In the genomic region with DNA sequence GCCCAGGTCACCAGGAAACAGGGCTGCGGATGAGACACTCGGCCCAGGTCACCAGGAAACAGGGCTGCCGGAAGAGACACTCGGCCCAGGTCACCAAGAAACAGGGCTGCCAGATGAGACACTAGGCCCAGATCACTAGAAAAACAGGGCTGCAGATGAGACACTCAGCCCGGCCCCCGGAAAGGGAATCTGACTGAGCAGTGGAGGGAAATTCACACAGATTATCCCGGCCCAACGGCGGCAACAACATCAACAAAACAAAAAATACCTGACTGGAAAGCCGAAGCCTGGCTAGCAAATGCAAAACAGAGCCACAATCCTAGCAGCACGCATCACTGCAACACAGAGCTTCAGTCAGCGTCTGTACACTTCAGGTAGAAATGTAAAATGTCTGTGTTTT, we compare ENCODE assay signal across 27 cellular contexts. TPM values are rescaled to one million over a fixed set of nuclear protein-coding genes. Genes with fewer than 3 reads are reported as not detected.
DNase-seq lines count a peak whose midpoint lies in the region; ATAC-seq and TF ChIP-seq lines count a peak whose summit lies in the region.
"Had no signal": no experiment of that assay in that cellular context is flagged by ENCODE, and none has a peak within 500 bp of the region (broad histone marks: within the 10 kb centered on the region; RNA-seq: fewer than 3 reads in every experiment).

No MANE protein-coding gene starts in this region.

- H3K27me3 Mint-ChIP-seq in nephron (ENCODE audit: low read depth) = no peaks in the 10 kb centered on the region
- H3K27me3 Mint-ChIP-seq: activated CD4-positive, alpha-beta memory T cell treated with anti-CD3 and anti-CD28 coated beads for 36 hours; activated naive CD4-positive, alpha-beta T cell treated with anti-CD3 and anti-CD28 coated beads, Interleukin-2, amount 50 U/mL, for 24 hours; activated T-helper 17 cell treated with anti-CD3 and anti-CD28 coated beads, Interleukin-2, amount 50 U/mL, for 72 hours; central memory CD8-positive, alpha-beta T cell had no signal

- no peak for ATAC-seq in HG02798 (IDR thresholded peaks at IDR 0.05; ENCODE audit: poor library complexity, unreplicated experiment)
- ATAC-seq in HG02884 (IDR thresholded peaks at IDR 0.05; ENCODE audit: unreplicated experiment) = no peak
- ATAC-seq: activated T-helper 17 cell treated with anti-CD3 and anti-CD28 coated beads, Interleukin-2, amount 50 U/mL, for 72 hours; lower lobe of right lung had no signal

- no peak overlapping the region for H3K9ac ChIP-seq in adipocyte (ENCODE audit: low read length)

- H3K4me3 Mint-ChIP-seq in nephron = no peak overlapping the region
- H3K4me3 Mint-ChIP-seq: activated CD4-positive, alpha-beta memory T cell treated with anti-CD3 and anti-CD28 coated beads for 36 hours; activated naive CD4-positive, alpha-beta T cell treated with anti-CD3 and anti-CD28 coated beads, Interleukin-2, amount 50 U/mL, for 24 hours; activated T-helper 17 cell treated with anti-CD3 and anti-CD28 coated beads, Interleukin-2, amount 50 U/mL, for 72 hours; B cell; CD8-positive, alpha-beta memory T cell; central memory CD8-positive, alpha-beta T cell; T-helper 1 cell treated with Interleukin-12 subunit alpha and Interleukin-12 subunit beta and Interleukin-4 antibody, amounts not matched to agents 30 μg/mL and 1 μg/mL, for 36 hours had no signal

- H3K9me3 Mint-ChIP-seq in nephron = no peaks in the 10 kb centered on the region
- H3K9me3 Mint-ChIP-seq: activated CD4-positive, alpha-beta memory T cell treated with anti-CD3 and anti-CD28 coated beads for 36 hours; activated naive CD4-positive, alpha-beta T cell treated with anti-CD3 and anti-CD28 coated beads, Interleukin-2, amount 50 U/mL, for 24 hours; activated T-helper 17 cell treated with anti-CD3 and anti-CD28 coated beads, Interleukin-2, amount 50 U/mL, for 72 hours; CD8-positive, alpha-beta memory T cell; central memory CD8-positive, alpha-beta T cell; T-helper 1 cell treated with Interleukin-12 subunit alpha and Interleukin-12 subunit beta and Interleukin-4 antibody, amounts not matched to agents 30 μg/mL and 1 μg/mL, for 36 hours had no signal

- H3K27ac ChIP-seq in esophagus muscularis mucosa (replicated peaks in 1 of 4) = peak overlapping the region; percentile 31 to 66 (median 56)
- H3K27ac ChIP-seq: lower lobe of right lung, upper lobe of left lung had no signal

- H3K4me1 Mint-ChIP-seq in nephron = peaks cover 33% of the 10 kb centered on the region
- H3K4me1 Mint-ChIP-seq: B cell had no signal

- 58% methylated on average over 12 of the region's 12 CpGs for WGBS in esophagus muscularis mucosa

- no peak overlapping the region for H3K4me3 ChIP-seq in adipocyte (ENCODE audit: low read length)
- H3K4me3 ChIP-seq in esophagus muscularis mucosa = no peak overlapping the region
- H3K4me3 ChIP-seq: HAP-1, lower lobe of right lung, MG63, upper lobe of left lung had no signal

- POLR2A ChIA-PET in HEK293T (lab: Yijun Ruan, JAX) = no interaction called here

- peak; percentile 52 for DNase-seq in ELF-1 (ENCODE audit: low read depth, low spot score)
- peak; percentile 55 for DNase-seq in adipocyte (ENCODE audit: low read depth)
- no peak for DNase-seq in esophagus muscularis mucosa (ENCODE audit: extremely low spot score)
- DNase-seq in HEK293T (ENCODE audit: extremely low spot score) = no peak
- DNase-seq in stimulated activated CD4-positive, alpha-beta T cell treated with anti-CD3 and anti-CD28 coated beads, Interleukin-4, amount 100 ng/mL, for 1 hour = no peak
- DNase-seq: activated CD4-positive, alpha-beta memory T cell treated with anti-CD3 and anti-CD28 coated beads for 36 hours; activated CD4-positive, CD25-positive, alpha-beta regulatory T cell treated with anti-CD3 and anti-CD28 coated beads, Interleukin-2, amount 50 U/mL, for 72 hours; activated CD8-positive, alpha-beta memory T cell treated with anti-CD3 and anti-CD28 coated beads, Interleukin-2, amount 50 U/mL, for 4 hours; aorta; CD8-positive, alpha-beta memory T cell; KG1; lower lobe of right lung; MG63; NCI-H2029 treated with DMSO at 0.1 percent for 48 hours; NCI-H2227 treated with DMSO at 0.1 percent for 48 hours; NCI-H748 treated with DMSO at 0.1 percent for 48 hours; stimulated activated CD4-positive, alpha-beta T cell treated with anti-CD3 and anti-CD28 coated beads, Interleukin-2, amount 100 ng/mL, for 24 hours had no signal

- no peaks in the 10 kb centered on the region for H3K9me3 ChIP-seq in adipocyte (ENCODE audit: control insufficient read depth, low read length)
- H3K9me3 ChIP-seq in esophagus muscularis mucosa = no peaks in the 10 kb centered on the region
- H3K9me3 ChIP-seq: HAP-1, lower lobe of right lung, MG63, upper lobe of left lung had no signal

- peak overlapping the region in 2 of 3 experiments; percentile 31 to 41 for H3K27ac Mint-ChIP-seq in nephron
- H3K27ac Mint-ChIP-seq: activated CD4-positive, alpha-beta memory T cell treated with anti-CD3 and anti-CD28 coated beads for 36 hours; activated naive CD4-positive, alpha-beta T cell treated with anti-CD3 and anti-CD28 coated beads, Interleukin-2, amount 50 U/mL, for 24 hours; activated T-helper 17 cell treated with anti-CD3 and anti-CD28 coated beads, Interleukin-2, amount 50 U/mL, for 72 hours; B cell; CD8-positive, alpha-beta memory T cell; T-helper 1 cell treated with Interleukin-12 subunit alpha and Interleukin-12 subunit beta and Interleukin-4 antibody, amounts not matched to agents 30 μg/mL and 1 μg/mL, for 36 hours had no signal

- TF ChIP-seq EP300 in esophagus muscularis mucosa (IDR thresholded peaks at IDR 0.05) = no peak

- no peaks in the 10 kb centered on the region for H3K27me3 ChIP-seq in adipocyte (replicated peaks; ENCODE audit: control insufficient read depth, insufficient read depth, low read length)
- no peaks in the 10 kb centered on the region for H3K27me3 ChIP-seq in esophagus muscularis mucosa
- H3K27me3 ChIP-seq: MG63, upper lobe of left lung had no signal

- TF ChIP-seq CTCF in esophagus muscularis mucosa (IDR thresholded peaks at IDR 0.05) (no peak), nephron (IDR thresholded peaks at IDR 0.05; ENCODE audit: unreplicated experiment in 3 of 3) (no peak)

- intact Hi-C loops in esophagus muscularis mucosa (cut with DNase I) = no loop called here

- H3K36me3 Mint-ChIP-seq in nephron (ENCODE audit: low read depth) = no peaks in the 10 kb centered on the region
- H3K36me3 Mint-ChIP-seq: activated CD4-positive, alpha-beta memory T cell treated with anti-CD3 and anti-CD28 coated beads for 36 hours; activated naive CD4-positive, alpha-beta T cell treated with anti-CD3 and anti-CD28 coated beads, Interleukin-2, amount 50 U/mL, for 24 hours had no signal

- no peak for TF ChIP-seq POLR2A in esophagus muscularis mucosa (IDR thresholded peaks at IDR 0.05; ENCODE audit: low read depth)

- H3K4me1 ChIP-seq in adipocyte (ENCODE audit: control insufficient read depth, insufficient read depth, low read length) = peaks cover 19% of the 10 kb centered on the region
- H3K4me1 ChIP-seq in esophagus muscularis mucosa = peaks cover 0 to 78% (median 59%) of the 10 kb centered on the region in 4 donors
- H3K4me1 ChIP-seq: lower lobe of right lung, upper lobe of left lung had no signal

- H3K36me3 ChIP-seq in adipocyte (ENCODE audit: control insufficient read depth, insufficient read depth, low read length, severe bottlenecking) (peaks cover 11% of the 10 kb centered on the region), esophagus muscularis mucosa (no peaks in the 10 kb centered on the region)
- H3K36me3 ChIP-seq: lower lobe of right lung, MG63, upper lobe of left lung had no signal

- CTCF ChIA-PET in HEK293T (lab: Yijun Ruan, JAX) = no interaction called here

TF ChIP-seq in HEK293T, 16 proteins besides CTCF, POLR2A, EP300 and RAD21:
- TF ChIP-seq LEF1 (IDR thresholded peaks at IDR 0.05; ENCODE audit: borderline replicate concordance) (no peak), TARDBP (IDR thresholded peaks at IDR 0.05) (no peak), CTBP1 (IDR thresholded peaks at IDR 0.05; ENCODE audit: borderline replicate concordance) (no peak), SP1 (IDR thresholded peaks at IDR 0.05) (no peak), L3MBTL2 (conservative IDR thresholded peaks at IDR 0.05) (no peak), FOXA1 (IDR thresholded peaks at IDR 0.05) (no peak), NFRKB (IDR thresholded peaks at IDR 0.05) (no peak), ELF4 (IDR thresholded peaks at IDR 0.05) (no peak), SUZ12 (IDR thresholded peaks at IDR 0.05) (no peak), ARNT (IDR thresholded peaks at IDR 0.05) (no peak)
- TF ChIP-seq, protein P1, sequence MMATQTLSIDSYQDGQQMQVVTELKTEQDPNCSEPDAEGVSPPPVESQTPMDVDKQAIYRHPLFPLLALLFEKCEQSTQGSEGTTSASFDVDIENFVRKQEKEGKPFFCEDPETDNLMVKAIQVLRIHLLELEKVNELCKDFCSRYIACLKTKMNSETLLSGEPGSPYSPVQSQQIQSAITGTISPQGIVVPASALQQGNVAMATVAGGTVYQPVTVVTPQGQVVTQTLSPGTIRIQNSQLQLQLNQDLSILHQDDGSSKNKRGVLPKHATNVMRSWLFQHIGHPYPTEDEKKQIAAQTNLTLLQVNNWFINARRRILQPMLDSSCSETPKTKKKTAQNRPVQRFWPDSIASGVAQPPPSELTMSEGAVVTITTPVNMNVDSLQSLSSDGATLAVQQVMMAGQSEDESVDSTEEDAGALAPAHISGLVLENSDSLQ (IDR thresholded peaks at IDR 0.05) = no peak

RNA-seq across cellular contexts. Expression of a gene that starts 20.7 kb away (rescaled TPM):
- total RNA-seq in esophagus muscularis mucosa = 10 to 100 TPM; 37.8 to 71.3 (median 50.9) TPM

Comparison
In these comparisons a context has a peak if more than half of its experiments do, and no peak if none do; other contexts are left out.
1. DNase-seq: peak in ELF-1 (single experiment) and adipocyte (single experiment); none in esophagus muscularis mucosa (single experiment), HEK293T (single experiment) and stimulated activated CD4-positive, alpha-beta T cell treated with anti-CD3 and anti-CD28 coated beads, Interleukin-4, amount 100 ng/mL, for 1 hour (single experiment).